In the genomic region with DNA sequence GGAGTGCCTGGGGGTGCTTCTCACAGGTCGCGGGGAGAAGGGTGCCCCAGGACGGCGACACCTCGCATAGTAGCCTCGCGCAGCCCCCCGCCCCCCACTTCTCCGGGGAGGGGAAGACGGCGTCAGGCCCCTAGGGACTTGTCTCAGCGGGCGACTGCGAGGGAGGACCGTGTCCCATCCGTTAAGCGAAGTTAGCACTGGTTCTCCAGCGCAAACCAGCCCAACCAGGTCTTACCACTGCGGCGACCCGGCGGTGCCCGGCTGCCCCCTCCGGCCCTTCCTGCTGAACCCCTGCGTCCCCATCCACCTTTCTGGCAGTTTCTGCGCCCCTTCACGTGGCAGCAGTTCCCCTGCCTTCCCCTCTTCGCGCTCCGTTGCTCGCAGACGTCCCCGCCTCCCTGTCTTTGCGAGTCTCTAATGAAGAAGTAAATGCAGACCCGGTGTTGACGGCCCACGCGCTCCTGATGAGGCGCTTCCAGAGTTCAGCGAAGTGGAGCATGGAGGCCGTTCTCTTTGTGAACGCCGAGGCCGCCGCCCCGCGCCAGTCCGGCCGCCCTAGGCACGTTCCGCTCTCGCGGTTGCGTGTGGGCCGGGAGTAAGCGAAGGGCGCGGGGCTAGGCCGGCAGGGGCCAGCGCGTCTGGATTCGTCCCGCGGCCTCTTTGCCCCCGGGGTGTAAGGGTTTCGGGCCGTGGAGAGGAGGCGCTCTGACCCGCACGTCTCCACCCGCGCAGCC, we compare ENCODE assay signal across 8 cellular contexts. TPM values are rescaled to one million over a fixed set of nuclear protein-coding genes. Genes with fewer than 3 reads are reported as not detected.
DNase-seq lines count a peak whose midpoint lies in the region; TF ChIP-seq lines count a peak whose summit lies in the region.

No MANE protein-coding gene starts in this region.

- no peak overlapping the region for H2BK15ac ChIP-seq in H9 (ENCODE audit: low read depth, low read length)

- H2BK12ac ChIP-seq in H9 (ENCODE audit: insufficient read length, low read depth, low read length) = no peak overlapping the region

- no peak for TF ChIP-seq CTCF in H9 (conservative IDR thresholded peaks at IDR 0.05)
- no peak for TF ChIP-seq CTCF in ascending aorta (IDR thresholded peaks at IDR 0.05)

- peak overlapping the region; percentile 86 for H3K4me2 ChIP-seq in H9 (ENCODE audit: insufficient read depth, insufficient read length, low read length)

- no peak overlapping the region for H3K23ac ChIP-seq in H9 (ENCODE audit: insufficient read length, low read depth, low read length)

- H3K14ac ChIP-seq in H9 (ENCODE audit: insufficient read depth, low read length) = no peak overlapping the region

- no peak overlapping the region for H3K18ac ChIP-seq in H9 (ENCODE audit: insufficient read length, low read depth, low read length)

- no peak overlapping the region for H3K9ac ChIP-seq in H9 (ENCODE audit: extremely low read depth, insufficient read length, low read length)
- peak overlapping the region; percentile 20 to 50 (median 36) for H3K9ac ChIP-seq in skeletal muscle tissue (ENCODE audit: low read depth in 1 of 3, low read length in 3 of 3)

- no peak overlapping the region for H4K91ac ChIP-seq in H9 (ENCODE audit: insufficient read length, low read depth, low read length)

- H3K36me3 Mint-ChIP-seq in H9 (ENCODE audit: insufficient read depth in 1 of 3, low read depth in 3 of 3) = no peaks in the 10 kb centered on the region; a peak in 2 of 7 replicates

- H3K27me3 ChIP-seq in H9 (ENCODE audit: insufficient read depth, low read length) = peaks cover 44% of the 10 kb centered on the region
- no peaks in the 10 kb centered on the region for H3K27me3 ChIP-seq in ascending aorta
- peaks cover 33 to 41% (median 39%) of the 10 kb centered on the region in 3 donors for H3K27me3 ChIP-seq in skeletal muscle tissue (ENCODE audit: control insufficient read depth in 3 of 3, insufficient read depth in 3 of 3, low read length in 3 of 3)

- peaks cover 80% of the 10 kb centered on the region for H3K27me3 Mint-ChIP-seq in H9 (ENCODE audit: low read depth)

- H3T11ph ChIP-seq in H9 (ENCODE audit: low read length) = no peak overlapping the region

- peaks cover 2 to 3% of the 10 kb centered on the region in 2 experiments; a peak in 3 of 5 replicates for H3K9me3 Mint-ChIP-seq in H9

- H3K4me3 ChIP-seq in ascending aorta (peak overlapping the region; percentile 82 to 83), iPS-11a (ENCODE audit: low read depth, low read length) (peak overlapping the region; percentile 35), skeletal muscle tissue (ENCODE audit: low read length in 3 of 3) (peak overlapping the region; percentile 70 to 75 (median 71))

- H3K4me3 Mint-ChIP-seq in H9 = peak overlapping the region; percentile 73 to 90

- no peaks in the 10 kb centered on the region for H3K79me1 ChIP-seq in H9 (ENCODE audit: insufficient read depth, low read depth, low read length, poor library complexity, severe bottlenecking)

- H3K27ac Mint-ChIP-seq in H9 = peak overlapping the region in 1 of 3 experiments; percentile 41; a peak in 1 of 7 replicates

- intact Hi-C loops in ascending aorta (cut with DNase I) = loop anchor here (2.0 to 5.0 kb wide), 3 partner anchors 44 to 448 kb away; a partner anchor contains a TSS

- no peak overlapping the region for H2BK20ac ChIP-seq in H9 (ENCODE audit: low read depth, low read length, poor library complexity, severe bottlenecking)

- H3K4me1 Mint-ChIP-seq in H9 = peaks cover 44 to 58% of the 10 kb centered on the region in 2 experiments

- no peak overlapping the region for H2BK5ac ChIP-seq in H9 (ENCODE audit: insufficient read length, low read length)

- no peak overlapping the region for H3K4ac ChIP-seq in H9 (ENCODE audit: low read depth, low read length)

- no CpG with 5 or more reads among the region's 72 CpGs for WGBS in H9 (ENCODE audit: extremely low coverage, insufficient read length, low lambda C conversion rate)

- H3K27ac ChIP-seq in H9 (ENCODE audit: insufficient read length, low read depth, low read length) (no peak overlapping the region), ascending aorta (peak overlapping the region; percentile 59 to 78), skeletal muscle tissue (ENCODE audit: low read depth, low read length) (no peak overlapping the region)

- no peak overlapping the region for H4K5ac ChIP-seq in H9 (ENCODE audit: insufficient read length, low read depth, low read length)

- H3K4me1 ChIP-seq in H9 (ENCODE audit: insufficient read depth, low read length) (no peaks in the 10 kb centered on the region; the same call in 1 of the 2 replicates), ascending aorta (peaks cover 0 to 3% of the 10 kb centered on the region in 2 donors), skeletal muscle tissue (ENCODE audit: control insufficient read depth in 3 of 3, insufficient read depth in 3 of 3, low read length in 3 of 3) (peaks cover 27 to 34% (median 32%) of the 10 kb centered on the region in 3 donors)

- no peak overlapping the region for H2BK120ac ChIP-seq in H9 (ENCODE audit: low read depth, low read length, poor library complexity, severe bottlenecking)

- peaks cover 35% of the 10 kb centered on the region for H3K23me2 ChIP-seq in H9 (ENCODE audit: insufficient read length, low read depth, low read length, poor library complexity, severe bottlenecking)

- no peak overlapping the region for H2AK5ac ChIP-seq in H9 (ENCODE audit: insufficient read length, low read length)

- no peaks in the 10 kb centered on the region for H3K36me3 ChIP-seq in ascending aorta
- no peaks in the 10 kb centered on the region for H3K36me3 ChIP-seq in skeletal muscle tissue (ENCODE audit: control insufficient read depth in 3 of 3, insufficient read depth in 3 of 3, low read length in 3 of 3)

- DNase-seq in H9 = peak; percentile 44
- DNase-seq in ascending aorta (ENCODE audit: low spot score in 2 of 2) = no peak
- no peak for DNase-seq in SIG-M5 treated with dmso at 0.1 percent for 504 hours (lab: John Stamatoyannopoulos, UW; ENCODE audit: unreplicated experiment)
- DNase-seq in inferior parietal cortex (ENCODE audit: extremely low spot score) = no peak
- no peak for DNase-seq in foreskin melanocyte
- no peak for DNase-seq in mesenteric fat pad (ENCODE audit: low spot score)

- H3K56ac ChIP-seq in H9 (ENCODE audit: insufficient read length, low read depth, low read length) = no peak overlapping the region

- H2AFZ ChIP-seq in H9 (ENCODE audit: low read length) = no peak overlapping the region

- no peaks in the 10 kb centered on the region for H4K20me1 ChIP-seq in H9 (ENCODE audit: control insufficient read depth, insufficient read depth, insufficient read length)

- H4K8ac ChIP-seq in H9 (replicated peaks; ENCODE audit: insufficient read length, low read depth, low read length) = no peak overlapping the region

- no peaks in the 10 kb centered on the region for H3K9me3 ChIP-seq in H9 (ENCODE audit: control insufficient read depth, low read depth, low read length)
- no peaks in the 10 kb centered on the region for H3K9me3 ChIP-seq in ascending aorta
- H3K9me3 ChIP-seq in skeletal muscle tissue (ENCODE audit: control insufficient read depth in 3 of 3, low read length in 3 of 3) = no peaks in the 10 kb centered on the region

- no peaks in the 10 kb centered on the region for H3K79me2 ChIP-seq in H9 (ENCODE audit: insufficient read depth, low read length)

RNA-seq across cellular contexts. Expression of a gene that starts 3.0 kb away (rescaled TPM):
- total RNA-seq in H9 (2021) (1.3 and 1.5 TPM in 2 replicates), ascending aorta (25.2 TPM), skeletal muscle tissue (12.0 TPM), mesenteric fat pad (11.6 TPM)

Comparison
In these comparisons a context has a peak if more than half of its experiments do, and no peak if none do; other contexts are left out.
1. H3K27ac ChIP-seq: peak in ascending aorta (2 of 2); none in H9 (single experiment) and skeletal muscle tissue (single experiment).
2. Peak in every context shown above with its lines, with median percentiles within 50 percentile points of each other: H3K4me3 ChIP-seq.